ENCODE assay signal across 25 cellular contexts in the genomic region with DNA sequence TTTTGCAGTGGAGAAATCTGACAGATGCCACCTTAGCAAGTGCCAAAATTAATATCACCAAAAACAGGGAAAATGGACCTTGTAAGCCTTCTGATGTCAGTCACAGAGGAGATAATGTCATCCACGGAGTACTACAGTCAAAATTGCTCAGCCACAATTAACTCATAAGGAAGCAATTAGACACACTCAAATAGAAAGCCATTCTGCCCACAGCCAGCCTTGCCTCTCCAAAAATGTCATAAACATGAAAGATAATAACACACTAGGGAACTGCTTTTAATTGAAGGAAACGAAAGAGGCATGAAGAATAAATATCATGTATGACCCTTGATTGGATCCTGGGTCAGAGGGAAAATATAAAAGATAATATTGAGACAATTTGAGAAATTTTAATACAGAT.
"Had no signal": no experiment of that assay in that cellular context is flagged by ENCODE, and none has a peak within 500 bp of the region (broad histone marks: within the 10 kb centered on the region; RNA-seq: fewer than 3 reads in every experiment).

No MANE protein-coding gene starts in this region.

- H3K4me1 ChIP-seq: esophagus muscularis mucosa, foreskin keratinocyte, gastroesophageal sphincter, heart left ventricle, left lung, parathyroid adenoma, right lobe of liver, upper lobe of left lung had no signal

- H3K36me3 ChIP-seq: esophagus muscularis mucosa, gastroesophageal sphincter, heart left ventricle, left lung, neural progenitor cell, right lobe of liver, thoracic aorta, tibial nerve, upper lobe of left lung had no signal

- H3K4me3 ChIP-seq: esophagus muscularis mucosa, gastroesophageal sphincter, heart left ventricle, hepatocyte, left lung, neural progenitor cell, right lobe of liver, thoracic aorta, tibial nerve, upper lobe of left lung had no signal

- DNase-seq: dermis blood vessel endothelial cell; effector memory CD4-positive, alpha-beta T cell; foreskin keratinocyte; heart left ventricle; kidney; left lung; mammary epithelial cell; mesendoderm; midbrain; naive thymus-derived CD4-positive, alpha-beta T cell; right lobe of liver; small intestine; stimulated activated CD4-positive, alpha-beta T cell treated with anti-CD3 and anti-CD28 coated beads, Interleukin-15, amount 100 ng/mL, for 24 hours; stimulated activated CD4-positive, alpha-beta T cell treated with anti-CD3 and anti-CD28 coated beads, Interleukin-2, amount 100 ng/mL, for 48 hours; stimulated activated naive B cell treated with anti-CD40 and anti-IgM and Interleukin-4, amounts not matched to agents 10 μg/mL and 1 μg/mL and 100 μg/mL, for 72 hours; upper lobe of left lung had no signal

- H3K9ac ChIP-seq: neural progenitor cell, parathyroid adenoma had no signal

- H3K4me2 ChIP-seq: hepatocyte, neural progenitor cell had no signal

- H3K9me3 ChIP-seq: esophagus muscularis mucosa, gastroesophageal sphincter, heart left ventricle, left lung, right lobe of liver, thoracic aorta, tibial nerve, upper lobe of left lung had no signal

- H3K27ac ChIP-seq: esophagus muscularis mucosa, foreskin keratinocyte, gastroesophageal sphincter, heart left ventricle, hepatocyte, left lung, neural progenitor cell, parathyroid adenoma, right lobe of liver, thoracic aorta, tibial nerve, upper lobe of left lung had no signal

- ATAC-seq: foreskin keratinocyte; gastroesophageal sphincter; heart left ventricle; left lung; naive thymus-derived CD4-positive, alpha-beta T cell; right lobe of liver; stimulated activated naive B cell treated with anti-CD40 and anti-IgM and Interleukin-4, amounts not matched to agents 10 μg/mL and 1 μg/mL and 100 μg/mL, for 72 hours had no signal

- H3K79me2 ChIP-seq: hepatocyte, parathyroid adenoma had no signal

- FAIRE-seq: endothelial cell of umbilical vein, kidney, small intestine, urothelium cell line had no signal

- H3K27me3 ChIP-seq: esophagus muscularis mucosa, foreskin keratinocyte, gastroesophageal sphincter, heart left ventricle, hepatocyte, left lung, neural progenitor cell, right lobe of liver, tibial nerve, upper lobe of left lung had no signal

- H2AFZ ChIP-seq: hepatocyte, neural progenitor cell, parathyroid adenoma had no signal
